8 cellular contexts compared by ENCODE assay signal in the genomic region with DNA sequence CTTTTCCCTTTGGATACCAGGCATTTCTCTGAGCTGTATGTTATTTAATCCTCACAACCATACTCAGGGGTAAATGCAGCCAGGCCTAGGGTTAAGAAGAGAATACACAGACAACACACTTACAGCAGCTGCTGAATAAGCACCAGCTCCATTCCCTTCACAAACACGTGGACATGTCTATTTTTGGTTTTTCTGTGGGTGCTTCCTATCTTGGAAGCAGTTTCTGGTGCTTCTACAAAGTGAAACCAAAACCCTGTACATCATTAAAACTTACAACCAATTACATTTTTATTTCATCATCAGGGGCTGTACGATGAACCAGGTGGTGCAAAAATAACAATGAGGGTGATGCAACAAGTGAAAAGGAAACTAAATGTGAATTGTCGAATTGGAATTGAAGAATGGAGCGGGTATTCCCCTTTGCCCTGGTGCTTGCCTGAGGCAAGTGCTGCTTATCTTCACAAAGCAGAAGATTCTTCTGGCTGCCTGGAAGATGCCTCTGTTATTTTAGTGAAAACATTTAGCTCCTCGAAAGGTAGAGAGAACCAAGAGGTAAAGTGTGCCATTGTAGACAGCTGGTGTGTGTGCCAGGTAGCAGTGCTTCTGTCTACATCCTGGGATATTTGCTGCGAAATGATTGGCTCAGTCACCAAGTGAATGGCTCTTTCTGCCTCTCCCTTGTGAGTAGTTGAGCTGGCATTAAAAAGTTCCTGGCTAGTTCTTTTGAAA. TPM values are rescaled to one million over a fixed set of nuclear protein-coding genes. Genes with fewer than 3 reads are reported as not detected.
DNase-seq lines count a peak whose midpoint lies in the region; ATAC-seq, FAIRE-seq and TF ChIP-seq lines count a peak whose summit lies in the region.

No MANE protein-coding gene starts in this region.

- dilution Hi-C loops in keratinocyte (cut with MboI; ENCODE audit: extremely low pct_ligation_motif_present, low sequenced_read_pairs) = no loop called here

- H3K9me1 ChIP-seq in keratinocyte (ENCODE audit: control insufficient read depth, extremely low read depth, insufficient read depth, low read length) = no peaks in the 10 kb centered on the region

- peak; percentile 0 for DNase-seq in NCI-H2029 treated with DMSO at 0.1 percent for 48 hours (lab: John Stamatoyannopoulos, UW)
- DNase-seq in NCI-H2029 (lab: John Stamatoyannopoulos, UW) = no peak
- DNase-seq in NCI-H2107 treated with DMSO at 0.1 percent for 48 hours (lab: John Stamatoyannopoulos, UW; ENCODE audit: unreplicated experiment) = peak; percentile 90
- peak; percentile 71 for DNase-seq in amniotic epithelial cell (ENCODE audit: low read depth)
- DNase-seq in keratinocyte (ENCODE audit: low read depth, low spot score) = peak; percentile 4
- DNase-seq in stimulated activated naive CD8-positive, alpha-beta T cell treated with anti-CD3 and anti-CD28 coated beads, Interleukin-15, Interleukin-2, amounts not matched to agents 100 U/mL and 50 U/mL, for 24 hours = peak; percentile 25
- no peak for DNase-seq in G401 (ENCODE audit: low spot score)

- H3K27me3 ChIP-seq in keratinocyte (ENCODE audit: control insufficient read depth, extremely low read depth, insufficient read depth, low read length) = no peaks in the 10 kb centered on the region

- peak overlapping the region; percentile 96 for H2AFZ ChIP-seq in keratinocyte (ENCODE audit: control insufficient read depth, low read length)

- peak; percentile 67 for ATAC-seq in HG02588 (IDR thresholded peaks at IDR 0.05; ENCODE audit: unreplicated experiment)
- ATAC-seq in stimulated activated naive CD8-positive, alpha-beta T cell treated with anti-CD3 and anti-CD28 coated beads, Interleukin-15, Interleukin-2, amounts not matched to agents 100 U/mL and 50 U/mL, for 24 hours = peak; percentile 83

- FAIRE-seq in keratinocyte (lab: Jason Lieb, UNC) = peak; percentile 93

- H3K9me3 ChIP-seq in keratinocyte (ENCODE audit: control insufficient read depth, low read depth, low read length) = no peaks in the 10 kb centered on the region

- H3K9ac ChIP-seq in keratinocyte (ENCODE audit: control insufficient read depth, extremely low read depth, insufficient read depth, low read length) = peak overlapping the region; percentile 62

- H4K20me1 ChIP-seq in keratinocyte (ENCODE audit: control insufficient read depth, extremely low read depth, insufficient read depth, low read length) = no peaks in the 10 kb centered on the region

- H3K4me1 ChIP-seq in keratinocyte (ENCODE audit: control insufficient read depth, extremely low read depth, insufficient read depth, low read length) = peaks cover 16% of the 10 kb centered on the region

- H3K36me3 ChIP-seq in keratinocyte (ENCODE audit: control insufficient read depth in 2 of 2, extremely low read depth in 1 of 2, insufficient read depth in 2 of 2, low read length in 2 of 2) = no peaks in the 10 kb centered on the region

- no peaks in the 10 kb centered on the region for H3K79me2 ChIP-seq in keratinocyte (ENCODE audit: control insufficient read depth, insufficient read depth, low read length)

- peak overlapping the region; percentile 26 to 68 (median 50) for H3K4me3 ChIP-seq in keratinocyte (ENCODE audit: control insufficient read depth in 2 of 3, extremely low read depth in 1 of 3, insufficient read depth in 2 of 3, low read depth in 1 of 3, low read length in 3 of 3)

- peak overlapping the region; percentile 77 for H3K27ac ChIP-seq in keratinocyte (ENCODE audit: control insufficient read depth, insufficient read depth, low read length)

- H3K4me2 ChIP-seq in keratinocyte (ENCODE audit: control insufficient read depth, extremely low read depth, insufficient read depth, low read depth, low read length) = peak overlapping the region; percentile 91

- in situ Hi-C loops in G401 (cut with HindIII; ENCODE audit: low sequenced_read_pairs) = loop anchor here (5.0 kb wide), 1 partner anchor 39 kb away; no protein-coding TSS in a partner anchor

- TF ChIP-seq CTCF in keratinocyte (optimal IDR thresholded peaks at IDR 0.05 in 1 of 3, IDR thresholded peaks at IDR 0.05 in 1 of 3, conservative IDR thresholded peaks at IDR 0.05 in 1 of 3; ENCODE audit: extremely low read depth in 1 of 3, insufficient read depth in 2 of 3, low read length in 3 of 3) = no peak

RNA-seq across cellular contexts. Expression of a gene that starts 18.6 kb away (rescaled TPM):
- 0.07 TPM in 1 of 3 replicates, not detected in the others for polyA plus RNA-seq in keratinocyte
- not detected for polyA plus RNA-seq in keratinocyte (2011; ENCODE audit: low read depth)
- polyA plus RNA-seq in keratinocyte (2011; cell fraction: cytosol; rRNA removed) = not detected in 2 replicates
- 0.31 TPM in 1 of 2 replicates, not detected in the other for polyA plus RNA-seq in keratinocyte (2011; cell fraction: nucleus; rRNA removed)
- polyA plus RNA-seq in keratinocyte (2012; ENCODE audit: low replicate concordance) = not detected in 2 replicates
- polyA minus RNA-seq in keratinocyte = not detected in 3 replicates
- not detected for polyA minus RNA-seq in keratinocyte (2011; cell fraction: cytosol; rRNA and poly(A)+ RNA removed)
- polyA minus RNA-seq in keratinocyte (2011; cell fraction: nucleus; rRNA and poly(A)+ RNA removed) = not detected in 2 replicates
- total RNA-seq in G401 (2014; rRNA removed; shearing (Covaris generic)) = not detected in 2 replicates

RNA-seq across cellular contexts. Expression of a gene that starts 45.3 kb away (rescaled TPM):
- polyA plus RNA-seq in keratinocyte = not detected in 3 replicates
- polyA plus RNA-seq in keratinocyte (2011; ENCODE audit: low read depth) = not detected
- polyA plus RNA-seq in keratinocyte (2011; cell fraction: cytosol; rRNA removed) = not detected in 2 replicates
- polyA plus RNA-seq in keratinocyte (2011; cell fraction: nucleus; rRNA removed) = not detected in 2 replicates
- not detected in 2 replicates for polyA plus RNA-seq in keratinocyte (2012; ENCODE audit: low replicate concordance)
- not detected in 3 replicates for polyA minus RNA-seq in keratinocyte
- polyA minus RNA-seq in keratinocyte (2011; cell fraction: cytosol; rRNA and poly(A)+ RNA removed) = not detected
- polyA minus RNA-seq in keratinocyte (2011; cell fraction: nucleus; rRNA and poly(A)+ RNA removed) = not detected in 2 replicates
- not detected in 2 replicates for total RNA-seq in G401 (2014; rRNA removed; shearing (Covaris generic))

Comparison
In these comparisons a context has a peak if more than half of its experiments do, and no peak if none do; other contexts are left out.
1. DNase-seq: peak in NCI-H2029 treated with DMSO at 0.1 percent for 48 hours (single experiment), NCI-H2107 treated with DMSO at 0.1 percent for 48 hours (single experiment), amniotic epithelial cell (single experiment), keratinocyte (single experiment) and stimulated activated naive CD8-positive, alpha-beta T cell treated with anti-CD3 and anti-CD28 coated beads, Interleukin-15, Interleukin-2, amounts not matched to agents 100 U/mL and 50 U/mL, for 24 hours (single experiment); none in NCI-H2029 (single experiment) and G401 (single experiment).